ENCODE assay signal across 10 cellular contexts in genomic region chr1:55127827-55128343, GRCh38.
DNase-seq lines count a peak whose midpoint lies in the region; ATAC-seq and TF ChIP-seq lines count a peak whose summit lies in the region.
"Had no signal": no experiment of that assay in that cellular context is flagged by ENCODE, and none has a peak within 500 bp of the region (broad histone marks: within the 10 kb centered on the region; RNA-seq: fewer than 3 reads in every experiment).

No MANE protein-coding gene starts in this region.

- no peak overlapping the region for H3K4me3 Mint-ChIP-seq in MCF 10A (ENCODE audit: unreplicated experiment)
- H3K4me3 Mint-ChIP-seq in activated naive CD8-positive, alpha-beta T cell = peak overlapping the region; percentile 11
- peak overlapping the region; percentile 1 to 27 for H3K4me3 Mint-ChIP-seq in stimulated activated naive CD8-positive, alpha-beta T cell treated with anti-CD3 and anti-CD28 coated beads, Interleukin-15, amount 100 ng/mL, for 72 hours

- H3K9me3 Mint-ChIP-seq in MCF 10A (ENCODE audit: unreplicated experiment) = no peaks in the 10 kb centered on the region
- no peaks in the 10 kb centered on the region for H3K9me3 Mint-ChIP-seq in activated naive CD8-positive, alpha-beta T cell (ENCODE audit: low read depth)
- H3K9me3 Mint-ChIP-seq in stimulated activated naive CD8-positive, alpha-beta T cell treated with anti-CD3 and anti-CD28 coated beads, Interleukin-15, amount 100 ng/mL, for 72 hours = peaks cover 0 to 6% of the 10 kb centered on the region in 2 donors

- BruUV-seq in MCF 10A (replicated peaks; lab: Mats Ljungman, UMichigan) = no TSS peak

- peaks cover 74% of the 10 kb centered on the region for H3K36me3 Mint-ChIP-seq in MCF 10A (ENCODE audit: insufficient read depth, unreplicated experiment)
- H3K36me3 Mint-ChIP-seq in activated naive CD8-positive, alpha-beta T cell = peaks cover 21% of the 10 kb centered on the region

- ATAC-seq in HG03135 (IDR thresholded peaks at IDR 0.05; ENCODE audit: unreplicated experiment) = peak; percentile 69
- peak; percentile 98 for ATAC-seq in stimulated activated naive CD8-positive, alpha-beta T cell treated with anti-CD3 and anti-CD28 coated beads, Interleukin-15, amount 100 ng/mL, for 72 hours

- no peak overlapping the region for H3K27ac ChIP-seq in breast epithelium
- no peak overlapping the region for H3K27ac ChIP-seq in Peyer's patch

- DNase-seq in MCF 10A (ENCODE audit: unreplicated experiment) = peak; percentile 22
- no peak for DNase-seq in breast epithelium (ENCODE audit: low spot score in 2 of 2)
- peak; percentile 34 to 36 for DNase-seq in stimulated activated naive CD8-positive, alpha-beta T cell treated with anti-CD3 and anti-CD28 coated beads, Interleukin-15, amount 100 ng/mL, for 72 hours
- DNase-seq in Peyer's patch = no peak
- no peak for DNase-seq in dedifferentiated amniotic fluid mesenchymal stem cell (ENCODE audit: extremely low spot score)
- no peak for DNase-seq in OCI-M2 (lab: John Stamatoyannopoulos, UW; ENCODE audit: unreplicated experiment)
- DNase-seq: DND-41, occipital lobe had no signal

- POLR2A ChIA-PET in MCF 10A (lab: Yijun Ruan, JAX) = no interaction called here

- H3K4me1 ChIP-seq in breast epithelium (no peaks in the 10 kb centered on the region), Peyer's patch (no peaks in the 10 kb centered on the region)

- CTCF ChIA-PET in MCF 10A (lab: Yijun Ruan, JAX) = interaction anchor here (0.7 to 1.0 kb wide), 2 partner anchors 16 to 47 kb away, joined by 4 to 6 read pairs; no protein-coding TSS in a partner anchor

- H3K36me3 ChIP-seq in breast epithelium (peaks cover 21% of the 10 kb centered on the region), Peyer's patch (peaks cover 0 to 93% (median 8%) of the 10 kb centered on the region in 3 donors)

- H3K4me3 ChIP-seq in breast epithelium (no peak overlapping the region), Peyer's patch (no peak overlapping the region)

- H3K27ac Mint-ChIP-seq in MCF 10A (ENCODE audit: low read depth, unreplicated experiment) = peak overlapping the region; percentile 3
- peak overlapping the region; percentile 80 for H3K27ac Mint-ChIP-seq in activated naive CD8-positive, alpha-beta T cell
- peak overlapping the region; percentile 29 to 92 for H3K27ac Mint-ChIP-seq in stimulated activated naive CD8-positive, alpha-beta T cell treated with anti-CD3 and anti-CD28 coated beads, Interleukin-15, amount 100 ng/mL, for 72 hours

- H3K27me3 Mint-ChIP-seq in MCF 10A (ENCODE audit: insufficient read depth, unreplicated experiment) = no peaks in the 10 kb centered on the region
- no peaks in the 10 kb centered on the region for H3K27me3 Mint-ChIP-seq in activated naive CD8-positive, alpha-beta T cell
- no peaks in the 10 kb centered on the region for H3K27me3 Mint-ChIP-seq in stimulated activated naive CD8-positive, alpha-beta T cell treated with anti-CD3 and anti-CD28 coated beads, Interleukin-15, amount 100 ng/mL, for 72 hours

- TF ChIP-seq CTCF in MCF 10A (IDR thresholded peaks at IDR 0.05; ENCODE audit: unreplicated experiment) (no peak), breast epithelium (IDR thresholded peaks at IDR 0.05) (no peak), Peyer's patch (IDR thresholded peaks at IDR 0.05) (no peak)

- intact Hi-C loops in MCF 10A (cut with micrococcal nuclease) (no loop called here), breast epithelium (cut with DNase I; ENCODE audit: low total_unique reads) (no loop called here)

- peaks cover 5% of the 10 kb centered on the region for H3K4me1 Mint-ChIP-seq in MCF 10A (ENCODE audit: insufficient read depth, unreplicated experiment)
- H3K4me1 Mint-ChIP-seq in activated naive CD8-positive, alpha-beta T cell (ENCODE audit: low read depth) = peaks cover 19% of the 10 kb centered on the region
- peaks cover 35% of the 10 kb centered on the region for H3K4me1 Mint-ChIP-seq in stimulated activated naive CD8-positive, alpha-beta T cell treated with anti-CD3 and anti-CD28 coated beads, Interleukin-15, amount 100 ng/mL, for 72 hours

- no peak for TF ChIP-seq POLR2A in breast epithelium (IDR thresholded peaks at IDR 0.05)
- TF ChIP-seq POLR2A in Peyer's patch (IDR thresholded peaks at IDR 0.05) = no peak

- H3K27me3 ChIP-seq in breast epithelium (no peaks in the 10 kb centered on the region), Peyer's patch (no peaks in the 10 kb centered on the region)

- H3K9me3 ChIP-seq in breast epithelium (no peaks in the 10 kb centered on the region), Peyer's patch (no peaks in the 10 kb centered on the region)

Comparison
In these comparisons a context has a peak if more than half of its experiments do, and no peak if none do; other contexts are left out.
1. DNase-seq: peak in MCF 10A (single experiment) and stimulated activated naive CD8-positive, alpha-beta T cell treated with anti-CD3 and anti-CD28 coated beads, Interleukin-15, amount 100 ng/mL, for 72 hours (2 of 2); none in breast epithelium (0 of 2), Peyer's patch (0 of 3), dedifferentiated amniotic fluid mesenchymal stem cell (single experiment) and OCI-M2 (single experiment).
2. H3K27ac Mint-ChIP-seq: peak in every context shown above with its lines; median percentile 80 in activated naive CD8-positive, alpha-beta T cell; 60 in stimulated activated naive CD8-positive, alpha-beta T cell treated with anti-CD3 and anti-CD28 coated beads, Interleukin-15, amount 100 ng/mL, for 72 hours; 3 in MCF 10A.